ENCODE assay signal across 21 cellular contexts in the genomic region with DNA sequence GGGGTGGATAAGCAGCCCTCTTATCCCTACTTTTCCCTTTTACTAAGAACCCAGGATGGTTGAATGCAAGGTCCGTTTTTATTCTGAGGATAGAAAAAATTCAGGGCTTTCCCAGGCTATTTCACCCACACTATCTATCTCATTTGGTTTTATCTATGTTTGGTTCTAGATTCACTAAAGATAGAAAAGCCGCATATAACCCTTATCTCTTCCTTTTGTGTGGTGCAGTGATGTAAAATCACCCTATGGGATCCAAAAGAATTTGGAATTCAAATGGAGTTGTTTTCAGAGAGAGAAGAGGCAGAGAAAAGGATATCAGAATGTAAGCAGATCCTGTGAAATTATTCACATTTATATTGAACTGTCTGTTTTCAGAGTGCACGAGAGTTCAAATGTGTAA.
"Had no signal": no experiment of that assay in that cellular context is flagged by ENCODE, and none has a peak within 500 bp of the region (broad histone marks: within the 10 kb centered on the region; RNA-seq: fewer than 3 reads in every experiment).

No MANE protein-coding gene starts in this region.

- H3K27me3 ChIP-seq: colonic mucosa, esophagus squamous epithelium, foreskin keratinocyte, gastroesophageal sphincter, heart right ventricle, left lung had no signal

- H3K27ac ChIP-seq: colonic mucosa, epithelial cell of prostate, esophagus squamous epithelium, foreskin keratinocyte, gastroesophageal sphincter, heart right ventricle, left lung, lower lobe of right lung had no signal

- H3K27me3 Mint-ChIP-seq: dendritic cell treated with granulocyte-macrophage colony-stimulating factor and Interleukin-4, amounts not matched to agents 40 ng/mL and 50 ng/mL, for 4 days had no signal

- H3K4me3 Mint-ChIP-seq: dendritic cell treated with granulocyte-macrophage colony-stimulating factor and Interleukin-4, amounts not matched to agents 40 ng/mL and 50 ng/mL, for 4 days; effector memory CD8-positive, alpha-beta T cell; endodermal cell; naive thymus-derived CD4-positive, alpha-beta T cell had no signal

- H3K36me3 ChIP-seq: colonic mucosa, esophagus squamous epithelium, gastroesophageal sphincter, heart right ventricle, left lung, lower lobe of right lung had no signal

- H3K27ac Mint-ChIP-seq: dendritic cell treated with granulocyte-macrophage colony-stimulating factor and Interleukin-4, amounts not matched to agents 40 ng/mL and 50 ng/mL, for 4 days; endodermal cell; naive thymus-derived CD4-positive, alpha-beta T cell had no signal

- DNase-seq: colonic mucosa; cortex of kidney; effector CD8-positive, alpha-beta T cell; effector memory CD8-positive, alpha-beta T cell; endodermal cell; erythroblast; esophagus squamous epithelium; foreskin keratinocyte; head of caudate nucleus; heart right ventricle; hippocampal formation; left cardiac atrium; left lung; left ventricle myocardium superior; lower lobe of right lung; mesenchymal stem cell; midbrain; naive thymus-derived CD4-positive, alpha-beta T cell had no signal

- H3K9me3 ChIP-seq: colonic mucosa, esophagus squamous epithelium, gastroesophageal sphincter, left lung, lower lobe of right lung had no signal

- H3K9me3 Mint-ChIP-seq: dendritic cell treated with granulocyte-macrophage colony-stimulating factor and Interleukin-4, amounts not matched to agents 40 ng/mL and 50 ng/mL, for 4 days; effector memory CD8-positive, alpha-beta T cell had no signal

- H3K4me1 ChIP-seq: colonic mucosa had no signal

- H3K4me3 ChIP-seq: colonic mucosa, esophagus squamous epithelium, gastroesophageal sphincter, heart right ventricle, left lung, lower lobe of right lung had no signal
